Comparison of ENCODE assay signal across 16 cellular contexts in the genomic region with DNA sequence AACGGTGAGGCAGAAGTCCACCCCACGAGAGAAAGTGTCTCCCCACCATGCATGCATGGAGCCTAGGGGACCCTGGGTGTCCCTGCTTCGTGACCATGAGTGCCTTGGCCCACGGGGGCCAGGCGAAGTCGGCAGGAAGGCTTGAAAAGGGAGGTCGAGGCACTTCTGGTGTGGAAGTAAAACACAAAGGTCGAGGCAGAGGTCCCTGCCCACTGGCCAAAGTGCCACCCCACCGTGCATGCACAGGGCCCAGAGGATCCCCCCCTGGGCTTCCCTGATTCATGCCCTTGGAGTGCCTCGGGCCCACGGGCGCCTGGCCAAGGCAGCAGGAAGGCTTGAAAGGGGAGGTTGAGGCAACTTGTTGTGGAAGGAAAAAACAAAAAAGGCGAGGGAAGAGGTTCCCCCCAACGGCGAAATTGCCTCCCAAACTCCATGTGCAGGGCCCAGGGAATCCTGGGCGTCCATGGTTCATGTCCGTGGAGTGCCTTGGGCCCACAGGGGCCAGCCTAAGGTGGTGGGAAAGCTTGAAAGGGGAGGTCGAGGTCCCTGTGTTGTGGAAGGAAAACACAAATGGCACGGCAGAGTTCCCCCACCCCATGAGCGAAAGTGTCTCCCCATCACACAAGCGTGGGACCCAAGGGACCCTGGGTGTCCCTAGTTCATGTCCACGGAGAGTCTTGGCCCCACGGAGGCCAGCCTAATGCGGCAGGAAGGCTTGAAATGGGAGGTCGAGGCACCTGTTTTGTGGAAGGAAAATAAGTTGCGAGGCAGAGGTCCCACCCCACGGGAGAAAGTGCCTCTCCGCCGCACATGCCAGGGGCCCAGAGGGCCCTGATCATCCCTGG.
DNase-seq lines count a peak whose midpoint lies in the region; ATAC-seq and TF ChIP-seq lines count a peak whose summit lies in the region.
"Had no signal": no experiment of that assay in that cellular context is flagged by ENCODE, and none has a peak within 500 bp of the region (broad histone marks: within the 10 kb centered on the region; RNA-seq: fewer than 3 reads in every experiment).

No MANE protein-coding gene starts in this region.

- H3K9me2 ChIP-seq in OCI-LY7 (ENCODE audit: insufficient read depth, low read length) = no peaks in the 10 kb centered on the region

- H3K79me2 ChIP-seq in OCI-LY7 (ENCODE audit: insufficient read depth, low read depth, low read length) = no peaks in the 10 kb centered on the region

- no peak overlapping the region for H3K27ac ChIP-seq in right cardiac atrium (ENCODE audit: low read length)
- no peak overlapping the region for H3K27ac ChIP-seq in OCI-LY7 (ENCODE audit: low read depth, low read length, poor library complexity, severe bottlenecking)
- H3K27ac ChIP-seq: heart right ventricle, HL-60 had no signal

- no peaks in the 10 kb centered on the region for H3K36me3 ChIP-seq in OCI-LY7 (ENCODE audit: insufficient read depth, low read length)
- H3K36me3 ChIP-seq: heart right ventricle had no signal

- H3K4me2 ChIP-seq in OCI-LY7 (ENCODE audit: low read length) = no peak overlapping the region

- WGBS in right cardiac atrium = 56% methylated on average over 29 of the region's 29 CpGs

- H2AFZ ChIP-seq in OCI-LY7 (ENCODE audit: low read length) = no peak overlapping the region

- H4K20me1 ChIP-seq in OCI-LY7 (ENCODE audit: insufficient read depth, low read length) = no peaks in the 10 kb centered on the region

- H3K27me3 ChIP-seq in right cardiac atrium (ENCODE audit: control insufficient read depth, insufficient read depth) = no peaks in the 10 kb centered on the region

- H3K36me3 Mint-ChIP-seq in activated CD8-positive, alpha-beta memory T cell treated with anti-CD3 and anti-CD28 coated beads, Interleukin-2, amount 10 ng/mL, durations not matched to agents 7 days and 5 days = no peaks in the 10 kb centered on the region
- H3K36me3 Mint-ChIP-seq: activated naive CD4-positive, alpha-beta T cell treated with anti-CD3 and anti-CD28 coated beads, Interleukin-2, amount 50 U/mL, for 24 hours had no signal

- intact Hi-C loops in right cardiac atrium (cut with DNase I) (no loop called here), sciatic nerve (cut with DNase I) (no loop called here), OCI-LY7 (cut with micrococcal nuclease; ENCODE audit: unreplicated experiment) (no loop called here)

- CTCF ChIA-PET in activated CD8-positive, alpha-beta memory T cell treated with anti-CD3 and anti-CD28 coated beads, Interleukin-2, amount 10 ng/mL, durations not matched to agents 7 days and 5 days (lab: Charles Lee) = no interaction called here
- CTCF ChIA-PET in OCI-LY7 (lab: Charles Lee; ENCODE audit: unreplicated experiment) = no interaction called here

- TF ChIP-seq CTCF in OCI-LY7 (conservative IDR thresholded peaks at IDR 0.05; ENCODE audit: low read length) = no peak

- no peak for ATAC-seq in activated CD8-positive, alpha-beta memory T cell treated with anti-CD3 and anti-CD28 coated beads, Interleukin-2, amount 10 ng/mL, durations not matched to agents 7 days and 5 days
- ATAC-seq in right cardiac atrium = no peak
- no peak for ATAC-seq in sciatic nerve
- ATAC-seq: heart right ventricle had no signal

- no TSS peak for BruUV-seq in OCI-LY7 (replicated peaks; lab: Mats Ljungman, UMichigan)

- DNase-seq in Daoy (ENCODE audit: low read depth) (peak; percentile 1), right cardiac atrium (peak; percentile 2 to 40 (median 10)), sciatic nerve (ENCODE audit: low spot score) (peak; percentile 36), NK-92 (lab: John Stamatoyannopoulos, UW; ENCODE audit: unreplicated experiment) (no peak), NCI-H1417 (lab: John Stamatoyannopoulos, UW) (no peak), OCI-LY7 (ENCODE audit: low spot score) (no peak)
- peak; percentile 14 for DNase-seq in activated CD8-positive, alpha-beta memory T cell treated with anti-CD3 and anti-CD28 coated beads, Interleukin-2, amount 10 ng/mL, durations not matched to agents 7 days and 5 days
- DNase-seq in activated CD4-positive, alpha-beta T cell treated with anti-CD3 and anti-CD28 coated beads for 1 hour = no peak
- DNase-seq: DMS53, NCI-H1930, NCI-H774, T1000 had no signal

- no peak overlapping the region for H3K27ac Mint-ChIP-seq in activated CD8-positive, alpha-beta memory T cell treated with anti-CD3 and anti-CD28 coated beads, Interleukin-2, amount 10 ng/mL, durations not matched to agents 7 days and 5 days
- H3K27ac Mint-ChIP-seq: activated CD4-positive, alpha-beta memory T cell treated with anti-CD3 and anti-CD28 coated beads, Interleukin-2, amount 10 ng/mL, durations not matched to agents 7 days and 5 days; activated naive CD4-positive, alpha-beta T cell treated with anti-CD3 and anti-CD28 coated beads, Interleukin-2, amount 50 U/mL, for 24 hours had no signal

- no peaks in the 10 kb centered on the region for H3K27me3 Mint-ChIP-seq in activated CD8-positive, alpha-beta memory T cell treated with anti-CD3 and anti-CD28 coated beads, Interleukin-2, amount 10 ng/mL, durations not matched to agents 7 days and 5 days
- H3K27me3 Mint-ChIP-seq: activated CD4-positive, alpha-beta memory T cell treated with anti-CD3 and anti-CD28 coated beads, Interleukin-2, amount 10 ng/mL, durations not matched to agents 7 days and 5 days had no signal

- no peak overlapping the region for H3K4me3 Mint-ChIP-seq in activated CD8-positive, alpha-beta memory T cell treated with anti-CD3 and anti-CD28 coated beads, Interleukin-2, amount 10 ng/mL, durations not matched to agents 7 days and 5 days
- H3K4me3 Mint-ChIP-seq: activated CD4-positive, alpha-beta memory T cell treated with anti-CD3 and anti-CD28 coated beads, Interleukin-2, amount 10 ng/mL, durations not matched to agents 7 days and 5 days; activated naive CD4-positive, alpha-beta T cell treated with anti-CD3 and anti-CD28 coated beads, Interleukin-2, amount 50 U/mL, for 24 hours had no signal

- peaks cover 6% of the 10 kb centered on the region for H3K9me3 Mint-ChIP-seq in activated CD8-positive, alpha-beta memory T cell treated with anti-CD3 and anti-CD28 coated beads, Interleukin-2, amount 10 ng/mL, durations not matched to agents 7 days and 5 days (ENCODE audit: low read depth)

- H3K4me3 ChIP-seq in right cardiac atrium (ENCODE audit: low read length) = no peak overlapping the region
- H3K4me3 ChIP-seq in OCI-LY7 (ENCODE audit: low read depth, low read length, poor library complexity, severe bottlenecking) = no peak overlapping the region
- H3K4me3 ChIP-seq: heart right ventricle had no signal

- no peaks in the 10 kb centered on the region for H3K4me1 Mint-ChIP-seq in activated CD8-positive, alpha-beta memory T cell treated with anti-CD3 and anti-CD28 coated beads, Interleukin-2, amount 10 ng/mL, durations not matched to agents 7 days and 5 days
- H3K4me1 Mint-ChIP-seq: activated CD4-positive, alpha-beta memory T cell treated with anti-CD3 and anti-CD28 coated beads, Interleukin-2, amount 10 ng/mL, durations not matched to agents 7 days and 5 days; activated naive CD4-positive, alpha-beta T cell treated with anti-CD3 and anti-CD28 coated beads, Interleukin-2, amount 50 U/mL, for 24 hours had no signal

- POLR2A ChIA-PET in OCI-LY7 (lab: Charles Lee) = no interaction called here

- H3K9me3 ChIP-seq in right cardiac atrium (ENCODE audit: control insufficient read depth, low read length) = no peaks in the 10 kb centered on the region
- H3K9me3 ChIP-seq in OCI-LY7 (ENCODE audit: low read length) = no peaks in the 10 kb centered on the region

- no peaks in the 10 kb centered on the region for H3K4me1 ChIP-seq in right cardiac atrium (ENCODE audit: control insufficient read depth, insufficient read depth, low read length)
- no peaks in the 10 kb centered on the region for H3K4me1 ChIP-seq in OCI-LY7 (ENCODE audit: insufficient read depth, low read length, poor library complexity, severe bottlenecking)
- H3K4me1 ChIP-seq: heart right ventricle had no signal

Comparison
In these comparisons a context has a peak if more than half of its experiments do, and no peak if none do; other contexts are left out.
1. DNase-seq: peak in Daoy (single experiment), activated CD8-positive, alpha-beta memory T cell treated with anti-CD3 and anti-CD28 coated beads, Interleukin-2, amount 10 ng/mL, durations not matched to agents 7 days and 5 days (single experiment), right cardiac atrium (3 of 3) and sciatic nerve (single experiment); none in activated CD4-positive, alpha-beta T cell treated with anti-CD3 and anti-CD28 coated beads for 1 hour (single experiment), NK-92 (single experiment), NCI-H1417 (0 of 3) and OCI-LY7 (single experiment).